Comparison of ENCODE assay signal across 35 cellular contexts in the genomic region with DNA sequence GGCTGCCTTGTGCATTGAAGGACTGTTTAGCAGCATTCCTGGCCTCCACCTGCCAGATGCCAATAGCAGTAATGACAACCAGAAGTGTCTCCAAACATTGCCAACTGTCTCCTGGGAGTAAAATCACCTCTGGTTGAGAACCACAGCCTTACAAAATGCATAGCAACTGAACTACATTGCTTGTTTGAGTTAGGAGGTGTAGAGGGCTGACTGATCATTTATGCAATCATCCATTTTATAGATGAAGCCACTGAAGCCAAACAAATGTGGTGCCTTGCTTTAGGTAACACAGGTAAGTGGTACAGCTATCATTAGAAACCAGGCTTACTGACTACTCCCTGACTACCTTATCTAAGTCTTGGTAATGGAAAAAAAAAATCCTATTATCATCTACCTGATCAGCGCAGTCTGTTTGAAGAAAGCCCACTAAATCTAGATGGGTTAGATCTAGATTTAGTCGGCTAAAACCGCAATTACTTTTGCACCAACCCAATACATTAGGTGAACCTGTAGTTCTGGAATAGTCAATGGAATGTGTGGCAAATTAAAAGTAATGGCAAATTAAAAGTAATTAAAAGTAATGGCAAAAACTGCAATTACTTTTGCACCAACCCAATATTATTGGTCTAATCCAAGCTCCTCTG. TPM values are rescaled to one million over a fixed set of nuclear protein-coding genes. Genes with fewer than 3 reads are reported as not detected.
"Had no signal": no experiment of that assay in that cellular context is flagged by ENCODE, and none has a peak within 500 bp of the region (broad histone marks: within the 10 kb centered on the region; RNA-seq: fewer than 3 reads in every experiment).

No MANE protein-coding gene starts in this region.

- H3K4me1 ChIP-seq: adrenal gland, body of pancreas, colonic mucosa had no signal

- H3K27ac ChIP-seq: adrenal gland, body of pancreas, cardiac muscle cell, colonic mucosa, WERI-Rb-1 had no signal

- FAIRE-seq: frontal cortex had no signal

- DNase-seq: activated B cell treated with CpG ODN at 0.5 μM for 24 hours; activated CD4-positive, alpha-beta memory T cell treated with anti-CD3 and anti-CD28 coated beads for 36 hours; activated CD4-positive, alpha-beta T cell treated with anti-CD3 and anti-CD28 coated beads for 36 hours; activated CD4-positive, alpha-beta T cell treated with anti-CD3 and anti-CD28 coated beads, Interleukin-2, amount 10 ng/mL, durations not matched to agents 24 days and 14 days; activated CD8-positive, alpha-beta memory T cell treated with anti-CD3 and anti-CD28 coated beads, Interleukin-2, amount 10 ng/mL, durations not matched to agents 7 days and 5 days; activated CD8-positive, alpha-beta memory T cell treated with anti-CD3 and anti-CD28 coated beads, Interleukin-2, amount 50 U/mL, for 4 hours; activated CD8-positive, alpha-beta T cell treated with anti-CD3 and anti-CD28 coated beads, Interleukin-2, amount 10 ng/mL, durations not matched to agents 7 days and 5 days; activated effector memory CD4-positive, alpha-beta T cell treated with anti-CD3 and anti-CD28 coated beads, Interleukin-2, amount 50 U/mL, for 16 hours; activated naive CD4-positive, alpha-beta T cell treated with anti-CD3 and anti-CD28 coated beads for 36 hours; activated naive CD8-positive, alpha-beta T cell treated with anti-CD3 and anti-CD28 coated beads for 36 hours; activated naive CD8-positive, alpha-beta T cell treated with anti-CD3 and anti-CD28 coated beads, Interleukin-2, amount 50 U/mL, for 24 hours; activated T-cell treated with anti-CD3 and anti-CD28 coated beads, Interleukin-2, amount 50 U/mL, for 1 hour; activated T-cell treated with anti-CD3 and anti-CD28 coated beads, Interleukin-2, amount 50 U/mL, for 48 hours; adrenal gland; amygdala; aorta; central memory CD4-positive, alpha-beta T cell; cerebellar nuclear complex; colonic mucosa; effector memory CD4-positive, alpha-beta T cell; endodermal cell; foreskin fibroblast; head of caudate nucleus; hypothalamus; T1000; WERI-Rb-1 had no signal

- H3K4me3 ChIP-seq: adrenal gland, body of pancreas, cardiac muscle cell, colonic mucosa had no signal

- H3K27me3 ChIP-seq: adrenal gland, body of pancreas, cardiac muscle cell, colonic mucosa had no signal

- ATAC-seq: activated CD4-positive, alpha-beta T cell treated with anti-CD3 and anti-CD28 coated beads for 36 hours; activated CD4-positive, CD25-positive, alpha-beta regulatory T cell treated with anti-CD3 and anti-CD28 coated beads, Interleukin-2, amount 50 U/mL, for 24 hours; activated CD8-positive, alpha-beta memory T cell treated with anti-CD3 and anti-CD28 coated beads, Interleukin-2, amount 10 ng/mL, durations not matched to agents 7 days and 5 days; activated CD8-positive, alpha-beta T cell treated with anti-CD3 and anti-CD28 coated beads, Interleukin-2, amount 10 ng/mL, durations not matched to agents 7 days and 5 days; activated naive CD8-positive, alpha-beta T cell treated with anti-CD3 and anti-CD28 coated beads, Interleukin-2, amount 50 U/mL, for 24 hours; body of pancreas; esophagus mucosa had no signal

- H3K9me3 ChIP-seq: adrenal gland, body of pancreas, colonic mucosa had no signal

- H3K36me3 ChIP-seq: adrenal gland, cardiac muscle cell, colonic mucosa, WERI-Rb-1 had no signal

RNA-seq across cellular contexts. Expression of gene F13A1, which starts 47.7 kb away (rescaled TPM):
- total RNA-seq: activated CD4-positive, alpha-beta memory T cell treated with anti-CD3 and anti-CD28 coated beads for 36 hours; activated CD4-positive, alpha-beta T cell treated with anti-CD3 and anti-CD28 coated beads for 36 hours; activated CD4-positive, alpha-beta T cell treated with anti-CD3 and anti-CD28 coated beads, Interleukin-2, amount 10 ng/mL, durations not matched to agents 24 days and 14 days; activated CD8-positive, alpha-beta memory T cell treated with anti-CD3 and anti-CD28 coated beads for 36 hours; activated CD8-positive, alpha-beta memory T cell treated with anti-CD3 and anti-CD28 coated beads, Interleukin-2, amount 10 ng/mL, durations not matched to agents 7 days and 5 days; activated CD8-positive, alpha-beta T cell treated with anti-CD3 and anti-CD28 coated beads, Interleukin-2, amount 10 ng/mL, durations not matched to agents 7 days and 5 days; activated naive CD4-positive, alpha-beta T cell treated with anti-CD3 and anti-CD28 coated beads for 36 hours; activated naive CD8-positive, alpha-beta T cell treated with anti-CD3 and anti-CD28 coated beads for 36 hours; activated T-helper 1 cell treated with anti-CD3 and anti-CD28 coated beads, Interleukin-12 subunit alpha, Interleukin-12 subunit beta, Interleukin-2, Interleukin-4 antibody, amounts not matched to agents 30 ng/mL and 10 ng/mL and 1 ng/mL, durations not matched to agents 14 hours and 24 hours and 36 hours; activated T-helper 2 cell treated with anti-CD3 and anti-CD28 coated beads, Interferon-gamma antibody, Interleukin-2, Interleukin-4, amounts not matched to agents 10 μg/mL and 5 μg/mL and 100 μg/mL, durations not matched to agents 14 hours and 24 hours and 36 hours; dermis microvascular lymphatic vessel endothelial cell had no signal
